Comparison of ENCODE assay signal across 8 cellular contexts in genomic region chr11:121292503-121293275, GRCh38. TPM values are rescaled to one million over a fixed set of nuclear protein-coding genes. Genes with fewer than 3 reads are reported as not detected.
DNase-seq lines count a peak whose midpoint lies in the region; ATAC-seq and TF ChIP-seq lines count a peak whose summit lies in the region.

SC5D (plus strand) TSS chr11:121292771; CDS start chr11:121303376, 10,605 bp downstream.

- DNase-seq in NCI-H2196 treated with DMSO at 0.1 percent for 48 hours (lab: John Stamatoyannopoulos, UW; ENCODE audit: unreplicated experiment) = peak; percentile 88
- peak; percentile 94 for DNase-seq in WERI-Rb-1
- peak; percentile 94 for DNase-seq in mammary epithelial cell

- H3K4me2 ChIP-seq in mammary epithelial cell (ENCODE audit: insufficient read depth, low read depth, low read length) = peak within 1 kb of the TSS; percentile 85

- peak within 1 kb of the TSS; percentile 93 for H3K9ac ChIP-seq in mammary epithelial cell (ENCODE audit: insufficient read depth, low read length)
- H3K9ac ChIP-seq in iPS-20b (ENCODE audit: low read depth, low read length) = peak within 1 kb of the TSS; percentile 92

- CTCF ChIA-PET in mammary epithelial cell (lab: Charles Lee; ENCODE audit: low non-redundant PET) = interaction anchor here (0.7 kb wide), 1 partner anchor 38 kb away, joined by 5 read pairs; no protein-coding TSS in a partner anchor

- no peak within 1 kb of the TSS for H3K27ac ChIP-seq in ACC112 (ENCODE audit: low read depth, low read length)
- H3K27ac ChIP-seq in WERI-Rb-1 = peak within 1 kb of the TSS; percentile 77
- peak within 1 kb of the TSS; percentile 85 for H3K27ac ChIP-seq in mammary epithelial cell (ENCODE audit: insufficient read depth, low read depth, low read length)
- H3K27ac ChIP-seq in iPS-20b (ENCODE audit: low read length) = peak within 1 kb of the TSS; percentile 84
- H3K27ac ChIP-seq in skin epidermis = peak within 1 kb of the TSS; percentile 8 to 92 (median 85)

- intact Hi-C loops in mammary epithelial cell (cut with micrococcal nuclease) = loop anchor here (1.0 kb wide), 1 partner anchor 43 kb away; no protein-coding TSS in a partner anchor

- ATAC-seq in GM18870 (IDR thresholded peaks at IDR 0.05; ENCODE audit: unreplicated experiment) (peak; percentile 69), HG03135 (IDR thresholded peaks at IDR 0.05; ENCODE audit: unreplicated experiment) (peak; percentile 91)

- dilution Hi-C loops in mammary epithelial cell (cut with HindIII; ENCODE audit: low sequenced_read_pairs) = no loop called here

- no peak for TF ChIP-seq CTCF in WERI-Rb-1 (IDR thresholded peaks at IDR 0.05; ENCODE audit: low read depth, low read length)
- peak in 1 of 2 donors; percentile 10 for TF ChIP-seq CTCF in mammary epithelial cell (conservative IDR thresholded peaks at IDR 0.05 in 1 of 2, IDR thresholded peaks at IDR 0.05 in 1 of 2; ENCODE audit: extremely low read depth in 1 of 2, insufficient read depth in 1 of 2, low read depth in 1 of 2, low read length in 2 of 2)

- no TSS peak for BruUV-seq in mammary epithelial cell (replicated peaks; lab: Mats Ljungman, UMichigan)

- WGBS in mammary epithelial cell (ENCODE audit: low coverage, missing lambda C conversion rate) = 1% methylated on average over 31 of the region's 75 CpGs

- H3K36me3 ChIP-seq in ACC112 (ENCODE audit: insufficient read depth, low read length) = no peaks in the 10 kb centered on the region
- no peaks in the 10 kb centered on the region for H3K36me3 ChIP-seq in WERI-Rb-1
- H3K36me3 ChIP-seq in mammary epithelial cell (ENCODE audit: insufficient read depth, low read length) = peaks cover 8% of the 10 kb centered on the region
- no peaks in the 10 kb centered on the region; the same call in 1 of the 2 replicates for H3K36me3 ChIP-seq in iPS-20b (ENCODE audit: insufficient read depth, low read depth, low read length)

- peaks cover 30% of the 10 kb centered on the region for H3K79me2 ChIP-seq in ACC112 (ENCODE audit: control insufficient read depth, insufficient read depth, low read length, unreplicated experiment)
- peaks cover 51% of the 10 kb centered on the region for H3K79me2 ChIP-seq in mammary epithelial cell (ENCODE audit: insufficient read depth, low read length)

- H3K4me1 ChIP-seq in ACC112 (ENCODE audit: control insufficient read depth, insufficient read depth, low read length, unreplicated experiment) = peaks cover 7% of the 10 kb centered on the region
- H3K4me1 ChIP-seq in mammary epithelial cell (ENCODE audit: insufficient read depth, low read length) = peaks cover 12% of the 10 kb centered on the region
- H3K4me1 ChIP-seq in iPS-20b (ENCODE audit: insufficient read depth, low read length) = peaks cover 34% of the 10 kb centered on the region; the same call in 1 of the 2 replicates

- peaks cover 34% of the 10 kb centered on the region for H3K27me3 ChIP-seq in ACC112 (ENCODE audit: insufficient read depth, low read length)
- no peaks in the 10 kb centered on the region for H3K27me3 ChIP-seq in WERI-Rb-1 (ENCODE audit: insufficient read depth, low read depth, severe bottlenecking)
- no peaks in the 10 kb centered on the region for H3K27me3 ChIP-seq in mammary epithelial cell (ENCODE audit: insufficient read depth, low read length)
- no peaks in the 10 kb centered on the region for H3K27me3 ChIP-seq in iPS-20b (ENCODE audit: insufficient read depth, low read length)

- H2AFZ ChIP-seq in ACC112 (ENCODE audit: low read length, unreplicated experiment) (peak within 1 kb of the TSS; percentile 94), mammary epithelial cell (ENCODE audit: low read depth, low read length) (peak within 1 kb of the TSS; percentile 97)

- H3K9me3 ChIP-seq in WERI-Rb-1 (ENCODE audit: severe bottlenecking) = no peaks in the 10 kb centered on the region
- H3K9me3 ChIP-seq in mammary epithelial cell (replicated peaks; ENCODE audit: insufficient read depth, low read length) = no peaks in the 10 kb centered on the region
- no peaks in the 10 kb centered on the region for H3K9me3 ChIP-seq in iPS-20b (ENCODE audit: insufficient read depth, low read depth, low read length)

- no peaks in the 10 kb centered on the region for H4K20me1 ChIP-seq in mammary epithelial cell (ENCODE audit: insufficient read depth, low read length)

- in situ Hi-C loops in mammary epithelial cell (cut with MboI; ENCODE audit: low sequenced_read_pairs in 2 of 2) = no loop called here

- peak within 1 kb of the TSS; percentile 86 for H3K4me3 ChIP-seq in ACC112 (ENCODE audit: low read depth, low read length)
- H3K4me3 ChIP-seq in WERI-Rb-1 (ENCODE audit: low read depth, low read length) = peak within 1 kb of the TSS; percentile 92
- H3K4me3 ChIP-seq in mammary epithelial cell (replicated peaks in 1 of 3; ENCODE audit: insufficient read depth in 1 of 3, low read depth in 2 of 3, low read length in 3 of 3) = peak within 1 kb of the TSS; percentile 87 to 96 (median 94)
- peak within 1 kb of the TSS; percentile 95 for H3K4me3 ChIP-seq in iPS-20b (ENCODE audit: low read length)
- H3K4me3 ChIP-seq in skin epidermis = peak within 1 kb of the TSS; percentile 58 to 90 (median 71)

RNA-seq across cellular contexts. Expression of gene SC5D, which starts in this region (rescaled TPM):
- 10 to 100 TPM; 64.4 to 67.8 TPM for total RNA-seq in mammary epithelial cell
- 74.0 TPM for polyA plus RNA-seq in mammary epithelial cell
- 209 TPM for polyA minus RNA-seq in mammary epithelial cell
